23 cellular contexts compared by ENCODE assay signal in the genomic region with DNA sequence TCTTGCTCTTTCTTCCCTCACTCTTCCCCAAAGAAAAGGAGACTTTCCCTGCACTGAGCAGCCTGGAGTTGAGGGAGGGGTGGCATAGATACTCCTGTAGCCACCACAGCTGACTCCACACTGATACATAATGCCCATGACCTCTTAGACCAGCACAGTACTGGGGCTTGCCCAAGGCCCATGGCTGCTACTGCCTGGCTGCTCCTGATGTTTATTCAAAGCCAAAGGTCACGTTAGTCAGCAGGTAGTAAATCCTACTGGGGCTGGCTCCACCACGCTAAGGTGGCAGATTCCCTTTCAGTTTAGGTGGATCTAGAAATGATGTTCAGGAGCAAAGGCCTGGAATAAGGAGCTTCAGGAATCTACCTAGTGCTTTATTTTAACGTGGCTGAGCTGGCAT.
"Had no signal": no experiment of that assay in that cellular context is flagged by ENCODE, and none has a peak within 500 bp of the region (broad histone marks: within the 10 kb centered on the region; RNA-seq: fewer than 3 reads in every experiment).

No MANE protein-coding gene starts in this region.

- H3K27ac Mint-ChIP-seq: activated CD4-positive, alpha-beta T cell treated with anti-CD3 and anti-CD28 coated beads, Interleukin-2, amount 10 ng/mL, durations not matched to agents 7 days and 5 days; activated CD8-positive, alpha-beta memory T cell treated with anti-CD3 and anti-CD28 coated beads, Interleukin-2, amount 10 ng/mL, durations not matched to agents 7 days and 5 days; activated CD8-positive, alpha-beta T cell treated with anti-CD3 and anti-CD28 coated beads for 36 hours; activated naive CD4-positive, alpha-beta T cell treated with anti-CD3 and anti-CD28 coated beads, Interleukin-2, amount 50 U/mL, for 24 hours; activated T-helper 1 cell treated with anti-CD3 and anti-CD28 coated beads, Interleukin-12 subunit alpha, Interleukin-12 subunit beta, Interleukin-2, Interleukin-4 antibody, amounts not matched to agents 30 ng/mL and 10 ng/mL and 1 ng/mL, durations not matched to agents 14 hours and 24 hours and 36 hours; dendritic cell treated with granulocyte-macrophage colony-stimulating factor and Interleukin-4, amounts not matched to agents 40 ng/mL and 50 ng/mL, for 4 days; immature natural killer cell; naive thymus-derived CD4-positive, alpha-beta T cell; type B pancreatic cell had no signal

- H3K4me3 Mint-ChIP-seq: activated CD4-positive, alpha-beta T cell treated with anti-CD3 and anti-CD28 coated beads, Interleukin-2, amount 10 ng/mL, durations not matched to agents 7 days and 5 days; activated CD8-positive, alpha-beta memory T cell treated with anti-CD3 and anti-CD28 coated beads, Interleukin-2, amount 10 ng/mL, durations not matched to agents 7 days and 5 days; activated CD8-positive, alpha-beta T cell treated with anti-CD3 and anti-CD28 coated beads for 36 hours; activated naive CD4-positive, alpha-beta T cell treated with anti-CD3 and anti-CD28 coated beads, Interleukin-2, amount 50 U/mL, for 24 hours; activated T-helper 1 cell treated with anti-CD3 and anti-CD28 coated beads, Interleukin-12 subunit alpha, Interleukin-12 subunit beta, Interleukin-2, Interleukin-4 antibody, amounts not matched to agents 30 ng/mL and 10 ng/mL and 1 ng/mL, durations not matched to agents 14 hours and 24 hours and 36 hours; dendritic cell treated with granulocyte-macrophage colony-stimulating factor and Interleukin-4, amounts not matched to agents 40 ng/mL and 50 ng/mL, for 4 days; immature natural killer cell; naive thymus-derived CD4-positive, alpha-beta T cell; type B pancreatic cell had no signal

- H3K4me1 Mint-ChIP-seq: activated CD4-positive, alpha-beta T cell treated with anti-CD3 and anti-CD28 coated beads, Interleukin-2, amount 10 ng/mL, durations not matched to agents 7 days and 5 days; activated CD8-positive, alpha-beta memory T cell treated with anti-CD3 and anti-CD28 coated beads, Interleukin-2, amount 10 ng/mL, durations not matched to agents 7 days and 5 days; activated naive CD4-positive, alpha-beta T cell treated with anti-CD3 and anti-CD28 coated beads, Interleukin-2, amount 50 U/mL, for 24 hours; immature natural killer cell; naive thymus-derived CD4-positive, alpha-beta T cell had no signal

- H3K9me3 ChIP-seq: body of pancreas, sigmoid colon, testis had no signal

- H3K4me3 ChIP-seq: body of pancreas, lower lobe of right lung, sigmoid colon, testis had no signal

- H3K36me3 ChIP-seq: lower lobe of right lung, sigmoid colon, WERI-Rb-1 had no signal

- H3K36me3 Mint-ChIP-seq: activated CD8-positive, alpha-beta memory T cell treated with anti-CD3 and anti-CD28 coated beads, Interleukin-2, amount 10 ng/mL, durations not matched to agents 7 days and 5 days; activated naive CD4-positive, alpha-beta T cell treated with anti-CD3 and anti-CD28 coated beads, Interleukin-2, amount 50 U/mL, for 24 hours; type B pancreatic cell had no signal

- H3K27ac ChIP-seq: body of pancreas, foreskin keratinocyte, lower lobe of right lung, sigmoid colon, testis, WERI-Rb-1 had no signal

- H3K9me3 Mint-ChIP-seq: activated T-helper 1 cell treated with anti-CD3 and anti-CD28 coated beads, Interleukin-12 subunit alpha, Interleukin-12 subunit beta, Interleukin-2, Interleukin-4 antibody, amounts not matched to agents 30 ng/mL and 10 ng/mL and 1 ng/mL, durations not matched to agents 14 hours and 24 hours and 36 hours had no signal

- H3K27me3 ChIP-seq: body of pancreas, foreskin keratinocyte, sigmoid colon, testis had no signal

- H3K27me3 Mint-ChIP-seq: activated CD4-positive, alpha-beta T cell treated with anti-CD3 and anti-CD28 coated beads, Interleukin-2, amount 10 ng/mL, durations not matched to agents 7 days and 5 days; activated CD8-positive, alpha-beta memory T cell treated with anti-CD3 and anti-CD28 coated beads, Interleukin-2, amount 10 ng/mL, durations not matched to agents 7 days and 5 days; activated CD8-positive, alpha-beta T cell treated with anti-CD3 and anti-CD28 coated beads for 36 hours; activated naive CD4-positive, alpha-beta T cell treated with anti-CD3 and anti-CD28 coated beads, Interleukin-2, amount 50 U/mL, for 24 hours; dendritic cell treated with granulocyte-macrophage colony-stimulating factor and Interleukin-4, amounts not matched to agents 40 ng/mL and 50 ng/mL, for 4 days; naive thymus-derived CD4-positive, alpha-beta T cell; type B pancreatic cell had no signal

- DNase-seq: activated CD4-positive, alpha-beta T cell treated with anti-CD3 and anti-CD28 coated beads, Interleukin-2, amount 10 ng/mL, durations not matched to agents 7 days and 5 days; activated CD4-positive, CD25-positive, alpha-beta regulatory T cell treated with anti-CD3 and anti-CD28 coated beads, Interleukin-2, amount 50 U/mL, for 72 hours; activated CD8-positive, alpha-beta memory T cell treated with anti-CD3 and anti-CD28 coated beads, Interleukin-2, amount 10 ng/mL, durations not matched to agents 7 days and 5 days; activated CD8-positive, alpha-beta T cell treated with anti-CD3 and anti-CD28 coated beads for 36 hours; activated gamma-delta T cell treated with Interleukin-2 at 50 U/mL for 16 hours; anterior cingulate cortex; body of pancreas; effector CD8-positive, alpha-beta T cell; immature natural killer cell; lower lobe of right lung; naive thymus-derived CD4-positive, alpha-beta T cell; sigmoid colon; stimulated activated CD4-positive, alpha-beta T cell treated with anti-CD3 and anti-CD28 coated beads, Interleukin-2, amount 100 ng/mL, for 48 hours; stimulated activated CD8-positive, alpha-beta memory T cell treated with anti-CD3 and anti-CD28 coated beads, Interleukin-4, amount 100 ng/mL, for 48 hours; stimulated activated naive CD4-positive, alpha-beta T cell; T-helper 1 cell; testis; WERI-Rb-1 had no signal

- H3K4me1 ChIP-seq: body of pancreas, foreskin keratinocyte, lower lobe of right lung, sigmoid colon, testis had no signal
